1 cellular context compared by ENCODE assay signal in the genomic region with DNA sequence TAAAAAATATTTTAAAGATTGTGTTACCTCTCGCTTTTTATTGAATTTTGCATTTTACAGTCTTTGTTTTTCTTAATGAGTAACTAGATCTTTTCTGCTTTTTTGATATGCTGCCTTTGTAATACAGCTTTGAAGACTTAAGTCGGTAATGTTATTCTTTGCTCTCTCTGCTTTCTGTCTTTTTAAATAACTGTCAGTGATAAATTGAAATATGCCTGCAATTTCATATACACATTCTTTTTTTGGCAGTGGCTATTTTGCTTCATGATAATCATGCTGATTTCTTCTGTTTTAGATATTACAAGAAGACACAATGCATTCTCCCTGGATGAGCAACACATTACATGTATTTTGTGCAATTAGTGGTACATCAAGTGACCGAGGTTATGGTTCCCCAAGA.
TF ChIP-seq lines count a peak whose summit lies in the region.

No MANE protein-coding gene starts in this region.

TF ChIP-seq in endothelial cell of umbilical vein, 7 proteins besides CTCF, POLR2A, EP300 and RAD21:
- TF ChIP-seq GATA2 (IDR thresholded peaks at IDR 0.05; ENCODE audit: insufficient read depth, insufficient read length, low read depth, low read length), result no peak
- TF ChIP-seq, protein P1, sequence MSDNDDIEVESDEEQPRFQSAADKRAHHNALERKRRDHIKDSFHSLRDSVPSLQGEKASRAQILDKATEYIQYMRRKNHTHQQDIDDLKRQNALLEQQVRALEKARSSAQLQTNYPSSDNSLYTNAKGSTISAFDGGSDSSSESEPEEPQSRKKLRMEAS (IDR thresholded peaks at IDR 0.05; ENCODE audit: insufficient read depth, insufficient read length), result no peak
- TF ChIP-seq POLR2AphosphoS5 (IDR thresholded peaks at IDR 0.05; ENCODE audit: insufficient read depth, low read depth, low read length), result no peak
- TF ChIP-seq MYC (IDR thresholded peaks at IDR 0.05; ENCODE audit: low read depth, low read length), result no peak
- no peak for TF ChIP-seq EZH2 (IDR thresholded peaks at IDR 0.05; ENCODE audit: borderline replicate concordance, low read depth, low read length, severe bottlenecking)
- no peak for TF ChIP-seq FOS (IDR thresholded peaks at IDR 0.05; ENCODE audit: borderline replicate concordance, insufficient read depth, low read length)
- TF ChIP-seq JUN (IDR thresholded peaks at IDR 0.05; ENCODE audit: borderline replicate concordance, insufficient read depth, insufficient read length, low read depth), result no peak
